1 cellular context compared by ENCODE assay signal in genomic region chr11:61129608-61130523, GRCh38.
TF ChIP-seq lines count a peak whose summit lies in the region.

No MANE protein-coding gene starts in this region.

TF ChIP-seq in HepG2, 621 proteins besides CTCF, POLR2A, EP300 and RAD21 (continued from another document and continues in another):
- TF ChIP-seq CBX5 (CRISPR knock-in tag; IDR thresholded peaks at IDR 0.05; ENCODE audit: borderline replicate concordance) (peak; percentile 90), ZNF609 (CRISPR knock-in tag; IDR thresholded peaks at IDR 0.05; ENCODE audit: borderline replicate concordance) (no peak), ZNF335 (CRISPR knock-in tag; IDR thresholded peaks at IDR 0.05) (no peak; the same call in 1 of the 2 replicates), FOXP1 (IDR thresholded peaks at IDR 0.05) (no peak), FOXP1 (CRISPR knock-in tag; IDR thresholded peaks at IDR 0.05) (no peak), TP53 (CRISPR knock-in tag; conservative IDR thresholded peaks at IDR 0.05) (0 out of 2 replicates have a peak, but pooled peaks have one; percentile 63), SMAD3 (CRISPR knock-in tag; IDR thresholded peaks at IDR 0.05) (peak; percentile 84; the same call in 1 of the 2 replicates), ZNF704 (CRISPR knock-in tag; IDR thresholded peaks at IDR 0.05; ENCODE audit: borderline replicate concordance) (no peak), PRMT3 (CRISPR knock-in tag; IDR thresholded peaks at IDR 0.05; ENCODE audit: borderline replicate concordance, low read depth) (no peak), HOXD1 (CRISPR knock-in tag; IDR thresholded peaks at IDR 0.05) (peak; percentile 30; the same call in 1 of the 2 replicates), DRAP1 (CRISPR knock-in tag; IDR thresholded peaks at IDR 0.05) (peak; percentile 45; the same call in 1 of the 2 replicates), TFDP2 (CRISPR knock-in tag; IDR thresholded peaks at IDR 0.05) (peak; percentile 70), BRD4 (CRISPR knock-in tag; IDR thresholded peaks at IDR 0.05) (peak; percentile 72; the same call in 1 of the 2 replicates), KLF11 (CRISPR knock-in tag; IDR thresholded peaks at IDR 0.05) (no peak), NFATC3 (CRISPR knock-in tag; IDR thresholded peaks at IDR 0.05) (no peak), ZNF574 (CRISPR knock-in tag; IDR thresholded peaks at IDR 0.05) (peak; percentile 98), ZNF691 (CRISPR knock-in tag; IDR thresholded peaks at IDR 0.05; ENCODE audit: borderline replicate concordance, low read depth) (peak; percentile 95), AHR (CRISPR knock-in tag; IDR thresholded peaks at IDR 0.05) (peak; percentile 84; the same call in 1 of the 2 replicates), HNRNPLL (IDR thresholded peaks at IDR 0.05; ENCODE audit: low read depth, low read length, poor library complexity, severe bottlenecking) (peak; percentile 58), ZFX (CRISPR knock-in tag; IDR thresholded peaks at IDR 0.05; ENCODE audit: low read depth) (peak; percentile 80), HIVEP1 (CRISPR knock-in tag; IDR thresholded peaks at IDR 0.05) (0 out of 2 replicates have a peak, but pooled peaks have one; percentile 22), ZNF878 (CRISPR knock-in tag; IDR thresholded peaks at IDR 0.05) (no peak), EED (CRISPR knock-in tag; IDR thresholded peaks at IDR 0.05) (peak; percentile 93), ELF1 (CRISPR knock-in tag; IDR thresholded peaks at IDR 0.05) (peak; percentile 84), ZBTB2 (CRISPR knock-in tag; IDR thresholded peaks at IDR 0.05; ENCODE audit: low read depth) (no peak), HINFP (CRISPR knock-in tag; IDR thresholded peaks at IDR 0.05; ENCODE audit: low read depth) (0 out of 2 replicates have a peak, but pooled peaks have one; percentile 24), HNF1B (CRISPR knock-in tag; IDR thresholded peaks at IDR 0.05) (peak; percentile 75; the same call in 1 of the 2 replicates), TRAFD1 (CRISPR knock-in tag; IDR thresholded peaks at IDR 0.05; ENCODE audit: borderline replicate concordance) (no peak), ZNF160 (CRISPR knock-in tag; IDR thresholded peaks at IDR 0.05) (peak; percentile 71; the same call in 1 of the 2 replicates), ZNF670 (CRISPR knock-in tag; IDR thresholded peaks at IDR 0.05; ENCODE audit: borderline replicate concordance) (no peak), RFXAP (CRISPR knock-in tag; IDR thresholded peaks at IDR 0.05; ENCODE audit: borderline replicate concordance) (peak; percentile 73; the same call in 1 of the 2 replicates), TFDP1 (CRISPR knock-in tag; IDR thresholded peaks at IDR 0.05; ENCODE audit: borderline replicate concordance) (peak; percentile 68), NR2F6 (IDR thresholded peaks at IDR 0.05) (no peak), NR2F6 (CRISPR knock-in tag; IDR thresholded peaks at IDR 0.05) (peak; percentile 47; the same call in 1 of the 2 replicates), HMGXB4 (CRISPR knock-in tag; IDR thresholded peaks at IDR 0.05; ENCODE audit: borderline replicate concordance in 1 of 2, low read depth in 1 of 2) (peak; percentile 93 to 95), PHF8 (CRISPR knock-in tag; IDR thresholded peaks at IDR 0.05) (peak; percentile 52)
